ENCODE assay signal across 8 cellular contexts in the genomic region with DNA sequence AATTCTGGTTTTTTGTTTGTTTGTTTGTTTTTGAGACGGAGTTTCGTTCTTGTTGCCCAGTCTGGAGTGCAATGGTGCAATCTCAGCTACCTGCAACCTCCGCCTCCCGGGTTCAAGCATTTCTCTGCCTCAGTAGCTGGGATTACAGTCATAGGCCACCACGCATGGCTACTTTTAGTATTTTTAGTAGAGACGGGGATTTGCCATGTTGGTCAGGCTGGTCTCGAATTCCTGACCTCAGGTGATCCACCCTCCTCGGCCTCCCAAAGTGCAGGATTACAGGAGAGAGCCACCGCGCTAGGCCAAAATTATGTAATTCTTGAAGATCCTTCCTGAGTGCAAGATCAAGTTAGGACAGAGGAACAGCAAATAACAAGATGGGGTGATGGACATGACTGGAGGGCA. TPM values are rescaled to one million over a fixed set of nuclear protein-coding genes. Genes with fewer than 3 reads are reported as not detected.
DNase-seq lines count a peak whose midpoint lies in the region; ATAC-seq and TF ChIP-seq lines count a peak whose summit lies in the region.

No MANE protein-coding gene starts in this region.

- CTCF ChIA-PET in CD8-positive, alpha-beta T cell (lab: Charles Lee) = no interaction called here

- H3K36me3 ChIP-seq in CD8-positive, alpha-beta T cell (ENCODE audit: insufficient read depth, low read length) = peaks cover under 1% of the 10 kb centered on the region
- H3K36me3 ChIP-seq in NT2/D1 (ENCODE audit: insufficient read depth, insufficient read length, low read length) = peaks cover 18% of the 10 kb centered on the region
- peaks cover 8% of the 10 kb centered on the region for H3K36me3 ChIP-seq in endodermal cell (ENCODE audit: control insufficient read depth, insufficient read depth, low read length)
- H3K36me3 ChIP-seq in osteoblast (ENCODE audit: insufficient read depth, low read length) = no peaks in the 10 kb centered on the region

- no peak for ATAC-seq in CD8-positive, alpha-beta T cell
- ATAC-seq in GM19023 (IDR thresholded peaks at IDR 0.05; ENCODE audit: unreplicated experiment) = no peak

- no peaks in the 10 kb centered on the region for H3K9me3 Mint-ChIP-seq in CD8-positive, alpha-beta T cell
- H3K9me3 Mint-ChIP-seq in endodermal cell = peaks cover 2% of the 10 kb centered on the region

- peak overlapping the region; percentile 90 for H3K9ac ChIP-seq in NT2/D1 (ENCODE audit: insufficient read length, low read depth)
- peak overlapping the region; percentile 87 for H3K9ac ChIP-seq in endodermal cell (ENCODE audit: extremely low read depth, low read length, poor library complexity, severe bottlenecking)

- no peak for TF ChIP-seq CTCF in CD8-positive, alpha-beta T cell (IDR thresholded peaks at IDR 0.05)
- no peak for TF ChIP-seq CTCF in endodermal cell (conservative IDR thresholded peaks at IDR 0.05)
- TF ChIP-seq CTCF in osteoblast (IDR thresholded peaks at IDR 0.05; ENCODE audit: extremely low read depth, low read depth, low read length) = no peak

- H3K4me1 Mint-ChIP-seq in CD8-positive, alpha-beta T cell (ENCODE audit: low read depth) = peaks cover 49% of the 10 kb centered on the region
- H3K4me1 Mint-ChIP-seq in endodermal cell = peaks cover 13% of the 10 kb centered on the region

- no peaks in the 10 kb centered on the region for H3K79me2 ChIP-seq in osteoblast (ENCODE audit: insufficient read depth, low read length)

- WGBS in endodermal cell (ENCODE audit: insufficient coverage in 1 of 2, insufficient read length in 1 of 2), 2 experiments = 29 to 42% methylated on average over 10 of the region's 10 CpGs

- peak overlapping the region; percentile 98 for H3K27ac Mint-ChIP-seq in CD8-positive, alpha-beta T cell
- H3K27ac Mint-ChIP-seq in endodermal cell = peak overlapping the region; percentile 91

- peak overlapping the region; percentile 88 for H3K4me3 ChIP-seq in CD8-positive, alpha-beta T cell (ENCODE audit: low read depth, low read length)
- H3K4me3 ChIP-seq in NT2/D1 (ENCODE audit: insufficient read length, low read depth) (peak overlapping the region; percentile 84), endodermal cell (ENCODE audit: low read length) (peak overlapping the region; percentile 81), osteoblast (ENCODE audit: insufficient read depth, low read length) (peak overlapping the region; percentile 88)

- peak overlapping the region; percentile 89 for H3K4me2 ChIP-seq in osteoblast (ENCODE audit: insufficient read depth, low read length)

- no peaks in the 10 kb centered on the region for H3K27me3 Mint-ChIP-seq in CD8-positive, alpha-beta T cell (ENCODE audit: low read depth)
- no peaks in the 10 kb centered on the region for H3K27me3 Mint-ChIP-seq in endodermal cell (ENCODE audit: insufficient read depth)

- H3K4me3 Mint-ChIP-seq in CD8-positive, alpha-beta T cell = peak overlapping the region; percentile 98
- H3K4me3 Mint-ChIP-seq in endodermal cell = peak overlapping the region; percentile 75

- no peak for DNase-seq in CD8-positive, alpha-beta T cell
- DNase-seq in NT2/D1 (ENCODE audit: low read depth, low spot score) = no peak
- DNase-seq in endodermal cell = no peak
- no peak for DNase-seq in osteoblast (ENCODE audit: insufficient read length, low spot score, missing footprints)
- DNase-seq in GF-D8 (lab: John Stamatoyannopoulos, UW) = no peak
- no peak for DNase-seq in central memory CD4-positive, alpha-beta T cell
- no peak for DNase-seq in RKO (ENCODE audit: low spot score)

- peaks cover 14% of the 10 kb centered on the region for H3K4me1 ChIP-seq in CD8-positive, alpha-beta T cell (ENCODE audit: insufficient read depth, low read length)
- H3K4me1 ChIP-seq in NT2/D1 (ENCODE audit: insufficient read depth, insufficient read length) (no peaks in the 10 kb centered on the region), endodermal cell (ENCODE audit: control insufficient read depth, insufficient read depth, low read length) (no peaks in the 10 kb centered on the region), osteoblast (ENCODE audit: insufficient read depth, low read length) (no peaks in the 10 kb centered on the region)

- no peaks in the 10 kb centered on the region for H3K27me3 ChIP-seq in CD8-positive, alpha-beta T cell (ENCODE audit: insufficient read depth, low read length)
- H3K27me3 ChIP-seq in NT2/D1 (ENCODE audit: insufficient read depth, insufficient read length) (no peaks in the 10 kb centered on the region), endodermal cell (ENCODE audit: control insufficient read depth, insufficient read depth, low read length, poor library complexity, severe bottlenecking) (no peaks in the 10 kb centered on the region), osteoblast (ENCODE audit: insufficient read depth, low read length) (no peaks in the 10 kb centered on the region)

- H2AFZ ChIP-seq in osteoblast (ENCODE audit: low read length) = peak overlapping the region; percentile 97

- POLR2A ChIA-PET in CD8-positive, alpha-beta T cell (lab: Charles Lee) = interaction anchor here (1.6 kb wide), 1 partner anchor 145 kb away, joined by 10 read pairs; a partner anchor contains a TSS

- H3K9me3 ChIP-seq in CD8-positive, alpha-beta T cell (ENCODE audit: low read length) = no peaks in the 10 kb centered on the region
- H3K9me3 ChIP-seq in NT2/D1 (ENCODE audit: insufficient read depth, low read length) (no peaks in the 10 kb centered on the region), endodermal cell (ENCODE audit: control insufficient read depth, low read length) (no peaks in the 10 kb centered on the region), osteoblast (ENCODE audit: low read depth, low read length) (no peaks in the 10 kb centered on the region)

- H4K20me1 ChIP-seq in osteoblast (ENCODE audit: insufficient read depth, low read length) = no peaks in the 10 kb centered on the region

- intact Hi-C loops in CD8-positive, alpha-beta T cell (cut with DNase I, micrococcal nuclease) = loop anchor here (1.0 to 10.0 kb wide), 13 partner anchors 85 to 1011 kb away; a partner anchor contains a TSS

- H3K36me3 Mint-ChIP-seq in CD8-positive, alpha-beta T cell = peaks cover 34% of the 10 kb centered on the region
- H3K36me3 Mint-ChIP-seq in endodermal cell (ENCODE audit: low read depth) = peaks cover 32% of the 10 kb centered on the region

- peak overlapping the region; percentile 91 for H3K27ac ChIP-seq in CD8-positive, alpha-beta T cell (ENCODE audit: low read depth, low read length)
- no peak overlapping the region for H3K27ac ChIP-seq in endodermal cell (ENCODE audit: low read depth, low read length)
- H3K27ac ChIP-seq in osteoblast (ENCODE audit: low read depth, low read length) = no peak overlapping the region

RNA-seq across cellular contexts. Expression of a gene that starts 0.7 kb away (rescaled TPM):
- 10 to 100 TPM; 16.4 to 17.0 TPM for total RNA-seq in CD8-positive, alpha-beta T cell
- total RNA-seq in endodermal cell = 10 to 100 TPM; 17.1 to 34.9 TPM
- polyA plus RNA-seq in endodermal cell (2013, experiment 1 of 2) = 14.2 TPM
- polyA plus RNA-seq in endodermal cell (2013, experiment 2 of 2) = 16.7 TPM
- 9.4 and 25.3 TPM in 2 replicates for total RNA-seq in osteoblast
